ENCODE assay signal across 27 cellular contexts in the genomic region with DNA sequence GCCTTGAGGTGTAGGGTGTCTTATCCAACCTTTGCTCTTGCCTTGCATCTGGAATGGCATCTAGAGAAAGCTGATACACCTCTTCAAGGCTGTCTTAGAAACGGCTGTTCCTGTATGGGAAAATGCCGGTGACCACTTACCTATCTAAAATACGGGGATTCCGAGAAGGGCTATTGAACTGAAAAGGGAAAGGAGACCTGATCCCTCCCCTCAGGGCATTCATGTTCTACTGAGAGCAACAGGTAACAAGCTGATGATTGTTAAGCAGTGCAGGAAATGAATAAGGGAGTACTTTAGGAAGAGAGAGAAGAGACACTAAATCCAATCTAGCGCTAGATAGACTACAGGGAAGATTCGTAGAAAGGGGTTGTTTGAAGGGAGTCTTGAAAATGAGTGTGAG.
"Had no signal": no experiment of that assay in that cellular context is flagged by ENCODE, and none has a peak within 500 bp of the region (broad histone marks: within the 10 kb centered on the region; RNA-seq: fewer than 3 reads in every experiment).

No MANE protein-coding gene starts in this region.

- FAIRE-seq: RCC 7860, TTC549 had no signal

- DNase-seq: activated CD4-positive, alpha-beta memory T cell treated with anti-CD3 and anti-CD28 coated beads for 36 hours; activated CD4-positive, alpha-beta T cell treated with anti-CD3 and anti-CD28 coated beads for 36 hours; activated CD4-positive, alpha-beta T cell treated with anti-CD3 and anti-CD28 coated beads, Interleukin-2, amount 50 U/mL, for 1 hour; activated CD8-positive, alpha-beta memory T cell treated with anti-CD3 and anti-CD28 coated beads, Interleukin-2, amount 50 U/mL, for 48 hours; activated effector memory CD4-positive, alpha-beta T cell treated with Interleukin-2 at 50 U/mL for 16 hours; activated naive CD4-positive, alpha-beta T cell treated with anti-CD3 and anti-CD28 coated beads, Interleukin-2, amount 50 U/mL, for 16 hours; activated naive CD8-positive, alpha-beta T cell treated with anti-CD3 and anti-CD28 coated beads for 36 hours; activated T-cell treated with anti-CD3 and anti-CD28 coated beads, Interleukin-2, amount 50 U/mL, for 48 hours; amniotic stem cell; aorta; brain microvascular endothelial cell; central memory CD4-positive, alpha-beta T cell; Karpas-422; KBM-7; NCI-H1105; NCI-H1417 treated with DMSO at 0.1 percent for 48 hours; NCI-H187 treated with DMSO at 0.1 percent for 48 hours; NCI-H2081; NCI-H345; NCI-H524 treated with DMSO at 0.1 percent for 48 hours; NCI-H748 treated with DMSO at 0.1 percent for 48 hours; PC-9; SHP77; SJCRH30 had no signal

- H3K27ac ChIP-seq: brain microvascular endothelial cell, PC-9, SJCRH30, SK-N-MC had no signal
